Comparison of ENCODE assay signal across 2 cellular contexts in genomic region chr11:86981777-86982540, GRCh38.
TF ChIP-seq lines count a peak whose summit lies in the region.

No MANE protein-coding gene starts in this region.

TF ChIP-seq in K562, 482 proteins besides CTCF, POLR2A, EP300 and RAD21:
- TF ChIP-seq ZBTB17 (CRISPR knock-in tag; IDR thresholded peaks at IDR 0.05) (no peak), TSC22D4 (tag; IDR thresholded peaks at IDR 0.05) (no peak), ZNF316 (IDR thresholded peaks at IDR 0.05) (peak; percentile 23; the same call in 1 of the 2 replicates)

TF ChIP-seq in liver, 16 proteins besides CTCF, POLR2A, EP300 and RAD21:
- TF ChIP-seq YY1 (IDR thresholded peaks at IDR 0.05) (peak; percentile 67), REST (IDR thresholded peaks at IDR 0.05) (peak; percentile 44), NR2F2 (IDR thresholded peaks at IDR 0.05) (no peak), ZBTB33 (IDR thresholded peaks at IDR 0.05) (peak; percentile 69), SP1 (IDR thresholded peaks at IDR 0.05) (peak; percentile 79), JUND (IDR thresholded peaks at IDR 0.05) (peak in 1 of 2 donors; percentile 23), HNF4G (IDR thresholded peaks at IDR 0.05) (peak; percentile 75), HNF4A (conservative IDR thresholded peaks at IDR 0.05) (peak; percentile 89 to 91), MAX (IDR thresholded peaks at IDR 0.05) (peak; percentile 53), EGR1 (IDR thresholded peaks at IDR 0.05; ENCODE audit: low read depth in 2 of 2) (no peak), RXRA (IDR thresholded peaks at IDR 0.05) (peak; percentile 80 to 82), FOXA1 (IDR thresholded peaks at IDR 0.05) (no peak), TAF1 (conservative IDR thresholded peaks at IDR 0.05) (no peak), FOXA2 (IDR thresholded peaks at IDR 0.05) (peak; percentile 22), GABPA (IDR thresholded peaks at IDR 0.05 in 1 of 2, conservative IDR thresholded peaks at IDR 0.05 in 1 of 2) (no peak), ATF3 (IDR thresholded peaks at IDR 0.05) (no peak)
TF ChIP-seq in liver: peak in this region for 10.
